In the genomic region with DNA sequence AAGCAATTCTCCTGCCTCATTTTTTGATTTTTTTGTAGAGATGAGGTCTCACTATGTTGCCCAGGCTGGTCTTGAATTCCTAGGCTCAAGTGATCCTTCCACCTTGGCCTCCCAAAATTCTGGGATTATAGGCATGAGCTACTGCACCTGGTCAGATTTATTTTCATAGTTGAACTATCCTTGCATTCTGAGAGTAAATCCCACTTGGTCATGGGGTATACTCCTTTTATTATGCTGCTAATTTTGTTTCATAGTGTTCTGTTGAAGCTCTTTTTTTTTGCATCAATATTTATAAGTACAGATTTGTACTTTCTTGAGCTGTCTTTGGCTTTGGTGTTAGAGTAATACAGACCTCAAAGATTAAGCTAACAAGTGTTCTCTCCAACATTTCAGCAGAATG, we compare ENCODE assay signal across 11 cellular contexts.
"Had no signal": no experiment of that assay in that cellular context is flagged by ENCODE, and none has a peak within 500 bp of the region (broad histone marks: within the 10 kb centered on the region; RNA-seq: fewer than 3 reads in every experiment).

No MANE protein-coding gene starts in this region.

- H3K4me2 ChIP-seq: GM23338 had no signal

- H3K4me1 ChIP-seq: HAP-1 had no signal

- H3K4me3 ChIP-seq: GM23248, GM23338, HAP-1 had no signal

- H3K36me3 ChIP-seq: HAP-1 had no signal

- FAIRE-seq: H1, H54 had no signal

- H3K27ac ChIP-seq: GM23248 had no signal

- ATAC-seq: GM23338, HCT116 had no signal

- H2AFZ ChIP-seq: GM23248, GM23338 had no signal

- H3K9ac ChIP-seq: GM23248 had no signal

- DNase-seq: GM23248, GOT3, H7, H9, HCEC 1CT, HFFc6 had no signal
